In the genomic region with DNA sequence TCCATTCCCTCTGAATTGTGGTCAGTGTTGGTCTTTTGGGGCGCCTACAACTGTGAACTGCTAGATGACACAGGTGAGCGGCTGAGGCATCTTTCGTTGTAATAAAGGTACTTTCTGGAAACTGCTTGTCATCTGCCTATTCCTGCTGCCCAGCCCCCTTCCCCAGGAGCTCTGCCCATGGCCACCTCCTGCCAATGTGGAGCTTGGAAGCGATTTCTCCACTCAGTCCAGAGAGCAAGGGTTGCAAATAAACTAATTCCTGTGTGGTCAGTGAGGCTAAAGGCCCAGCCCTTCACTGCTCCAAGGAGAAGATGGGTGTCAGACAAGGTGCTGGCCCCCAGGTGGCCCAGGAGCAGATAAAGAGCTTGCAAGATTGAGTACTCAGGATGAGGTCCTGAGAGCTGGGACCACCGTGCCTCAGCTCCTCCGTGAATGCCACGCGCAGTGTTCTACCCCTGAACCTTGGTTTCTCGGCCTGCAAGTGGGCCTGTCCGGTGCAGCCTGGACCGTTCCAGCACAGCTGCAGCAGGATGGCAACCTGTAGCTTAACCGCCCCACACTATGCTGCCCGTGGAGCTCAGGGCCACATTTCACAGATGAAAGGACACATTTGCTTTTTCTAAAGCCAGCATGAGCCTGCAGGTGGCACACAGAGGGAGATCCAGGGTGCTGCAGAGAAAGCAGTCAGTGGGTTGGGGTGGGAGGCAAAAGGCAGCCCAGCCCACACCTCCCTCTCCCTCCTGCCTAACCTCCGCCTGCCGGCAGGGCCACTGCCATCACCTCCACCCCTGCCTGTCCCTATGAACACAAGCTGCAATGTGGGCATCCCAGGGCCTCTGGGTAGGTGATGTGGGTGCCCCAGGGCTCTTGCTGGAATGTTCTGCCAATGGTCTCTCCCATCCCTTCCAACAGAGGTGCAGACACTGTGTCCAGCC, we compare ENCODE assay signal across 16 cellular contexts.
DNase-seq lines count a peak whose midpoint lies in the region; ATAC-seq and TF ChIP-seq lines count a peak whose summit lies in the region.
"Had no signal": no experiment of that assay in that cellular context is flagged by ENCODE, and none has a peak within 500 bp of the region (broad histone marks: within the 10 kb centered on the region; RNA-seq: fewer than 3 reads in every experiment).

No MANE protein-coding gene starts in this region.

- no peak overlapping the region for H4K91ac ChIP-seq in H9 (ENCODE audit: insufficient read length, low read depth, low read length)

- no peak overlapping the region for H4K5ac ChIP-seq in H9 (ENCODE audit: insufficient read length, low read depth, low read length)

- no peak overlapping the region for H3K56ac ChIP-seq in H9 (ENCODE audit: insufficient read length, low read depth, low read length)

- peak; percentile 17 for DNase-seq in Right ventricle myocardium superior
- DNase-seq in left ventricle myocardium inferior, result no peak
- DNase-seq in NCI-H69 (lab: John Stamatoyannopoulos, UW), result peak; percentile 32
- DNase-seq in left lobe of liver (ENCODE audit: low spot score), result no peak
- DNase-seq in DMS114 treated with DMSO at 0.1 percent for 48 hours (lab: John Stamatoyannopoulos, UW; ENCODE audit: unreplicated experiment), result no peak
- no peak for DNase-seq in activated gamma-delta T cell treated with Interleukin-2 at 50 U/mL for 16 hours
- no peak for DNase-seq in H9
- DNase-seq: AML-193; CD4-positive, CD25-positive, alpha-beta regulatory T cell; DMS79 treated with DMSO at 0.1 percent for 48 hours; NCI-H1092; NCI-H187; NCI-H446 treated with DMSO at 0.1 percent for 48 hours; SIG-M5 had no signal

- no peak overlapping the region for H4K8ac ChIP-seq in H9 (replicated peaks; ENCODE audit: insufficient read length, low read depth, low read length)

- H2AFZ ChIP-seq in H9 (ENCODE audit: low read length), result no peak overlapping the region

- H3K4me3 ChIP-seq in left ventricle myocardium inferior, result no peak overlapping the region
- H3K4me3 ChIP-seq: K562 had no signal

- H3K36me3 Mint-ChIP-seq in stimulated activated memory B cell treated with anti-CD40 and anti-IgM and Interleukin-4, amounts not matched to agents 10 μg/mL and 1 μg/mL and 100 μg/mL, for 72 hours, result no peaks in the 10 kb centered on the region
- H3K36me3 Mint-ChIP-seq in H9 (ENCODE audit: insufficient read depth in 1 of 3, low read depth in 3 of 3), result no peaks in the 10 kb centered on the region
- H3K36me3 Mint-ChIP-seq: CD4-positive, CD25-positive, alpha-beta regulatory T cell had no signal

- no peak overlapping the region for H3T11ph ChIP-seq in H9 (ENCODE audit: low read length)

- H2BK5ac ChIP-seq in H9 (ENCODE audit: insufficient read length, low read length), result no peak overlapping the region

- H3K27me3 Mint-ChIP-seq in stimulated activated memory B cell treated with anti-CD40 and anti-IgM and Interleukin-4, amounts not matched to agents 10 μg/mL and 1 μg/mL and 100 μg/mL, for 72 hours, result peaks cover 86% of the 10 kb centered on the region
- H3K27me3 Mint-ChIP-seq in H9 (ENCODE audit: low read depth), result peaks cover 27% of the 10 kb centered on the region

- no peak for ATAC-seq in Right ventricle myocardium superior (ENCODE audit: poor library complexity)
- ATAC-seq in left lobe of liver, result peak; percentile 72
- peak; percentile 21 for ATAC-seq in stimulated activated memory B cell treated with anti-CD40 and anti-IgM and Interleukin-4, amounts not matched to agents 10 μg/mL and 1 μg/mL and 100 μg/mL, for 72 hours

- H3K36me3 ChIP-seq in left ventricle myocardium inferior, result no peaks in the 10 kb centered on the region

- no peaks in the 10 kb centered on the region for H3K79me1 ChIP-seq in H9 (ENCODE audit: insufficient read depth, low read depth, low read length, poor library complexity, severe bottlenecking)

- no peaks in the 10 kb centered on the region for H3K79me2 ChIP-seq in H9 (ENCODE audit: insufficient read depth, low read length)

- no peak overlapping the region for H3K27ac Mint-ChIP-seq in stimulated activated memory B cell treated with anti-CD40 and anti-IgM and Interleukin-4, amounts not matched to agents 10 μg/mL and 1 μg/mL and 100 μg/mL, for 72 hours
- no peak overlapping the region for H3K27ac Mint-ChIP-seq in H9

- no peak overlapping the region for H2BK12ac ChIP-seq in H9 (ENCODE audit: insufficient read length, low read depth, low read length)

- no peak overlapping the region for H3K23ac ChIP-seq in H9 (ENCODE audit: insufficient read length, low read depth, low read length)

- H2AK5ac ChIP-seq in H9 (ENCODE audit: insufficient read length, low read length), result no peak overlapping the region

- H3K4me1 Mint-ChIP-seq in stimulated activated memory B cell treated with anti-CD40 and anti-IgM and Interleukin-4, amounts not matched to agents 10 μg/mL and 1 μg/mL and 100 μg/mL, for 72 hours, result no peaks in the 10 kb centered on the region
- peaks cover 18 to 45% of the 10 kb centered on the region in 2 experiments for H3K4me1 Mint-ChIP-seq in H9

- H3K23me2 ChIP-seq in H9 (ENCODE audit: insufficient read length, low read depth, low read length, poor library complexity, severe bottlenecking), result no peaks in the 10 kb centered on the region

- no peak overlapping the region for H3K4me2 ChIP-seq in H9 (ENCODE audit: insufficient read depth, insufficient read length, low read length)

- H3K4ac ChIP-seq in H9 (ENCODE audit: low read depth, low read length), result no peak overlapping the region

- no peak overlapping the region; the same call in 1 of the 2 replicates for H3K14ac ChIP-seq in H9 (ENCODE audit: insufficient read depth, low read length)

- H3K18ac ChIP-seq in H9 (ENCODE audit: insufficient read length, low read depth, low read length), result no peak overlapping the region

- no peak overlapping the region for H3K27ac ChIP-seq in left ventricle myocardium inferior (replicated peaks)
- no peak overlapping the region for H3K27ac ChIP-seq in H9 (ENCODE audit: insufficient read length, low read depth, low read length)

- no peak overlapping the region for H2BK20ac ChIP-seq in H9 (ENCODE audit: low read depth, low read length, poor library complexity, severe bottlenecking)

- no peak overlapping the region for H2BK15ac ChIP-seq in H9 (ENCODE audit: low read depth, low read length)

- no peak overlapping the region for H3K9ac ChIP-seq in H9 (ENCODE audit: extremely low read depth, insufficient read length, low read length)

- WGBS in H9 (ENCODE audit: extremely low coverage, insufficient read length, low lambda C conversion rate), result no CpG with 5 or more reads among the region's 15 CpGs

- H3K27me3 ChIP-seq in left ventricle myocardium inferior (ENCODE audit: low read depth) (peaks cover 86% of the 10 kb centered on the region), H9 (ENCODE audit: insufficient read depth, low read length) (no peaks in the 10 kb centered on the region)

- intact Hi-C loops in Right ventricle myocardium superior (cut with DNase I), result no loop called here
- intact Hi-C loops in left ventricle myocardium inferior (cut with micrococcal nuclease), result no loop called here

- TF ChIP-seq CTCF in left ventricle myocardium inferior (IDR thresholded peaks at IDR 0.05; ENCODE audit: borderline replicate concordance) (no peak), H9 (conservative IDR thresholded peaks at IDR 0.05) (no peak)

- no peaks in the 10 kb centered on the region for H4K20me1 ChIP-seq in H9 (ENCODE audit: control insufficient read depth, insufficient read depth, insufficient read length)

- no peak overlapping the region for H2BK120ac ChIP-seq in H9 (ENCODE audit: low read depth, low read length, poor library complexity, severe bottlenecking)

- H3K9me3 Mint-ChIP-seq in stimulated activated memory B cell treated with anti-CD40 and anti-IgM and Interleukin-4, amounts not matched to agents 10 μg/mL and 1 μg/mL and 100 μg/mL, for 72 hours, result no peaks in the 10 kb centered on the region
- H3K9me3 Mint-ChIP-seq in H9, result no peaks in the 10 kb centered on the region; a peak in 1 of 5 replicates

- no peak overlapping the region for H3K4me3 Mint-ChIP-seq in stimulated activated memory B cell treated with anti-CD40 and anti-IgM and Interleukin-4, amounts not matched to agents 10 μg/mL and 1 μg/mL and 100 μg/mL, for 72 hours
- no peak overlapping the region for H3K4me3 Mint-ChIP-seq in H9
- H3K4me3 Mint-ChIP-seq: CD4-positive, CD25-positive, alpha-beta regulatory T cell had no signal

- no peaks in the 10 kb centered on the region for H3K4me1 ChIP-seq in left ventricle myocardium inferior
- no peaks in the 10 kb centered on the region for H3K4me1 ChIP-seq in H9 (ENCODE audit: insufficient read depth, low read length)

- H3K9me3 ChIP-seq in left ventricle myocardium inferior (replicated peaks) (no peaks in the 10 kb centered on the region), H9 (ENCODE audit: control insufficient read depth, low read depth, low read length) (no peaks in the 10 kb centered on the region)

Comparison
In these comparisons a context has a peak if more than half of its experiments do, and no peak if none do; other contexts are left out.
1. DNase-seq: peak in Right ventricle myocardium superior (single experiment) and NCI-H69 (single experiment); none in left ventricle myocardium inferior (single experiment), left lobe of liver (single experiment), DMS114 treated with DMSO at 0.1 percent for 48 hours (single experiment), activated gamma-delta T cell treated with Interleukin-2 at 50 U/mL for 16 hours (single experiment) and H9 (single experiment).